ENCODE assay signal across 13 cellular contexts in genomic region chr3:103794656-103795055, GRCh38.
DNase-seq lines count a peak whose midpoint lies in the region; ATAC-seq, FAIRE-seq and TF ChIP-seq lines count a peak whose summit lies in the region.
"Had no signal": no experiment of that assay in that cellular context is flagged by ENCODE, and none has a peak within 500 bp of the region (broad histone marks: within the 10 kb centered on the region; RNA-seq: fewer than 3 reads in every experiment).

No MANE protein-coding gene starts in this region.

- no peak overlapping the region for H3K4me3 Mint-ChIP-seq in T-helper 17 cell
- no peak overlapping the region for H3K4me3 Mint-ChIP-seq in CD8-positive, alpha-beta memory T cell
- H3K4me3 Mint-ChIP-seq: activated naive CD8-positive, alpha-beta T cell treated with anti-CD3 and anti-CD28 coated beads, Interleukin-2, amount 10 ng/mL, durations not matched to agents 7 days and 5 days; stimulated activated effector memory CD8-positive, alpha-beta T cell treated with anti-CD3 and anti-CD28 coated beads, Interleukin-12 subunit alpha, Interleukin-12 subunit beta, amount 100 ng/mL, for 72 hours had no signal

- no peak for TF ChIP-seq RAD21 in GM12878 (IDR thresholded peaks at IDR 0.05; ENCODE audit: insufficient read depth, low read depth, low read length)

- H4K20me1 ChIP-seq in Loucy (ENCODE audit: insufficient read depth, low read length, poor library complexity, severe bottlenecking) (no peaks in the 10 kb centered on the region), GM12878 (ENCODE audit: control insufficient read depth, insufficient read depth) (no peaks in the 10 kb centered on the region)

- H3K4me1 Mint-ChIP-seq in T-helper 17 cell: no peaks in the 10 kb centered on the region
- H3K4me1 Mint-ChIP-seq in CD8-positive, alpha-beta memory T cell: no peaks in the 10 kb centered on the region
- H3K4me1 Mint-ChIP-seq: activated naive CD8-positive, alpha-beta T cell treated with anti-CD3 and anti-CD28 coated beads, Interleukin-2, amount 10 ng/mL, durations not matched to agents 7 days and 5 days; stimulated activated effector memory CD8-positive, alpha-beta T cell treated with anti-CD3 and anti-CD28 coated beads, Interleukin-12 subunit alpha, Interleukin-12 subunit beta, amount 100 ng/mL, for 72 hours had no signal

- H3K9me2 ChIP-seq in Loucy (replicated peaks; ENCODE audit: low read depth, low read length): no peaks in the 10 kb centered on the region

- intact Hi-C loops in GM12878 (cut with micrococcal nuclease; ENCODE audit: unreplicated experiment): no loop called here

- CTCF ChIA-PET in GM12878 (lab: Yijun Ruan, JAX): interaction anchor here (1.0 kb wide), 1 partner anchor 53 kb away, joined by 3 read pairs; no protein-coding TSS in a partner anchor
- CTCF ChIA-PET in CD8-positive, alpha-beta memory T cell (lab: Charles Lee): no interaction called here

- H3K9ac ChIP-seq in Loucy (ENCODE audit: low read depth, low read length, poor library complexity, severe bottlenecking) (no peak overlapping the region), GM12878 (ENCODE audit: control insufficient read depth, insufficient read depth, low read length) (no peak overlapping the region)

- no peak overlapping the region for H3K4me2 ChIP-seq in Loucy (ENCODE audit: low read depth, low read length, poor library complexity, severe bottlenecking)
- no peak overlapping the region for H3K4me2 ChIP-seq in GM12878 (ENCODE audit: control insufficient read depth, insufficient read depth)

- H3F3A ChIP-seq in Loucy (ENCODE audit: low read depth): no peaks in the 10 kb centered on the region

- no peaks in the 10 kb centered on the region for H3K9me3 ChIP-seq in Loucy (ENCODE audit: insufficient read depth, low read depth, low read length)
- H3K9me3 ChIP-seq in GM12878 (replicated peaks; ENCODE audit: control insufficient read depth, insufficient read depth, low read length): no peaks in the 10 kb centered on the region
- H3K9me3 ChIP-seq in T-helper 17 cell (ENCODE audit: control insufficient read depth, low read length, poor library complexity, severe bottlenecking): no peaks in the 10 kb centered on the region
- no peaks in the 10 kb centered on the region for H3K9me3 ChIP-seq in CD8-positive, alpha-beta memory T cell (ENCODE audit: low read length)

- H3K27me3 ChIP-seq in Loucy (ENCODE audit: insufficient read depth, low read length, poor library complexity, severe bottlenecking) (no peaks in the 10 kb centered on the region), GM12878 (replicated peaks in 1 of 2; ENCODE audit: control insufficient read depth in 2 of 2, insufficient read depth in 2 of 2, low read length in 1 of 2) (no peaks in the 10 kb centered on the region)
- H3K27me3 ChIP-seq in CD8-positive, alpha-beta memory T cell (ENCODE audit: insufficient read depth, low read length, poor library complexity, severe bottlenecking): no peaks in the 10 kb centered on the region

- H3K4me3 ChIP-seq in Loucy (ENCODE audit: low read length, poor library complexity, severe bottlenecking) (no peak overlapping the region), GM12878 (no peak overlapping the region)
- H3K4me3 ChIP-seq in CD8-positive, alpha-beta memory T cell (ENCODE audit: low read length): no peak overlapping the region

- H3K4me1 ChIP-seq in Loucy (ENCODE audit: insufficient read depth, low read length, poor library complexity, severe bottlenecking) (no peaks in the 10 kb centered on the region), GM12878 (ENCODE audit: control insufficient read depth, insufficient read depth, low read length) (no peaks in the 10 kb centered on the region)
- no peaks in the 10 kb centered on the region for H3K4me1 ChIP-seq in CD8-positive, alpha-beta memory T cell (ENCODE audit: insufficient read depth, low read length)

- peak; percentile 43 for TF ChIP-seq CTCF in Loucy (conservative IDR thresholded peaks at IDR 0.05; ENCODE audit: low read length)
- peak; percentile 18 to 29 (median 25); a peak in 2 of 6 replicates for TF ChIP-seq CTCF in GM12878 (IDR thresholded peaks at IDR 0.05 in 2 of 3, conservative IDR thresholded peaks at IDR 0.05 in 1 of 3; ENCODE audit: control insufficient read depth in 2 of 3, extremely low read depth in 1 of 3, insufficient read depth in 1 of 3, low read depth in 3 of 3, low read length in 3 of 3)

- no peaks in the 10 kb centered on the region for H3K36me3 Mint-ChIP-seq in T-helper 17 cell (ENCODE audit: low read depth)
- H3K36me3 Mint-ChIP-seq in CD8-positive, alpha-beta memory T cell: no peaks in the 10 kb centered on the region
- H3K36me3 Mint-ChIP-seq: activated naive CD8-positive, alpha-beta T cell treated with anti-CD3 and anti-CD28 coated beads, Interleukin-2, amount 10 ng/mL, durations not matched to agents 7 days and 5 days; stimulated activated effector memory CD8-positive, alpha-beta T cell treated with anti-CD3 and anti-CD28 coated beads, Interleukin-12 subunit alpha, Interleukin-12 subunit beta, amount 100 ng/mL, for 72 hours had no signal

- DNase-seq in NCI-H748 (lab: John Stamatoyannopoulos, UW; ENCODE audit: unreplicated experiment) (peak; percentile 43), NCI-H748 treated with DMSO at 0.1 percent for 48 hours (lab: John Stamatoyannopoulos, UW) (no peak), GM12878 (ENCODE audit: low read depth, low spot score) (no peak), renal cortical epithelial cell (ENCODE audit: low read depth) (peak; percentile 12), T-helper 17 cell (no peak), NCI-H510A treated with DMSO at 0.1 percent for 48 hours (lab: John Stamatoyannopoulos, UW) (no peak)
- DNase-seq in CD8-positive, alpha-beta memory T cell: no peak
- DNase-seq: activated naive CD8-positive, alpha-beta T cell treated with anti-CD3 and anti-CD28 coated beads, Interleukin-2, amount 10 ng/mL, durations not matched to agents 7 days and 5 days; effector CD4-positive, alpha-beta T cell; NCI-H1105; RPMI8226 had no signal

- POLR2A ChIA-PET in GM12878 (lab: Charles Lee): no interaction called here
- POLR2A ChIA-PET in CD8-positive, alpha-beta memory T cell (lab: Charles Lee): no interaction called here

- H2AFZ ChIP-seq in Loucy (ENCODE audit: low read length) (no peak overlapping the region), GM12878 (ENCODE audit: control insufficient read depth, low read depth, low read length) (no peak overlapping the region)

- FAIRE-seq in GM12878 (lab: Jason Lieb, UNC): no peak

- RAD21 ChIA-PET in GM12878 (lab: Charles Lee; ENCODE audit: unreplicated experiment): no interaction called here

- H3K9me3 Mint-ChIP-seq in CD8-positive, alpha-beta memory T cell: peaks cover 0 to 12% (median 2%) of the 10 kb centered on the region in 5 donors
- H3K9me3 Mint-ChIP-seq: activated naive CD8-positive, alpha-beta T cell treated with anti-CD3 and anti-CD28 coated beads, Interleukin-2, amount 10 ng/mL, durations not matched to agents 7 days and 5 days had no signal

- H3K27me3 Mint-ChIP-seq in T-helper 17 cell: no peaks in the 10 kb centered on the region
- no peaks in the 10 kb centered on the region for H3K27me3 Mint-ChIP-seq in CD8-positive, alpha-beta memory T cell
- H3K27me3 Mint-ChIP-seq: activated naive CD8-positive, alpha-beta T cell treated with anti-CD3 and anti-CD28 coated beads, Interleukin-2, amount 10 ng/mL, durations not matched to agents 7 days and 5 days had no signal

- SMC1A ChIA-PET in GM12878 (lab: Charles Lee; ENCODE audit: uncharacterized antibody, unreplicated experiment): no interaction called here

- 0% methylated on average over 3 of the region's 3 CpGs for WGBS in GM12878 (ENCODE audit: insufficient coverage, insufficient replicate concordance, low lambda C conversion rate, missing lambda C conversion rate)

- no peak for TF ChIP-seq POLR2A in GM12878 (IDR thresholded peaks at IDR 0.05; ENCODE audit: low read depth, low read length)

- no TSS peak for BruUV-seq in GM12878 (replicated peaks; lab: Mats Ljungman, UMichigan)

- H3K79me2 ChIP-seq in Loucy (ENCODE audit: insufficient read depth, low read length) (no peaks in the 10 kb centered on the region), GM12878 (ENCODE audit: control insufficient read depth, insufficient read depth, low read length) (no peaks in the 10 kb centered on the region)

- H3K36me3 ChIP-seq in Loucy (ENCODE audit: insufficient read depth, low read length) (no peaks in the 10 kb centered on the region), GM12878 (ENCODE audit: control insufficient read depth in 2 of 2, insufficient read depth in 2 of 2, low read length in 1 of 2) (no peaks in the 10 kb centered on the region)
- H3K36me3 ChIP-seq in CD8-positive, alpha-beta memory T cell (ENCODE audit: insufficient read depth, low read length): no peaks in the 10 kb centered on the region

- in situ Hi-C loops in GM12878 (cut with MboI): no loop called here

- peak; percentile 56; the same call in 2 of the 3 replicates for ATAC-seq in GM12878
- no peak for ATAC-seq in T-helper 17 cell
- ATAC-seq: stimulated activated effector memory CD8-positive, alpha-beta T cell treated with anti-CD3 and anti-CD28 coated beads, Interleukin-12 subunit alpha, Interleukin-12 subunit beta, amount 100 ng/mL, for 72 hours had no signal

- H3K27ac Mint-ChIP-seq in T-helper 17 cell: no peak overlapping the region
- H3K27ac Mint-ChIP-seq in CD8-positive, alpha-beta memory T cell: no peak overlapping the region
- H3K27ac Mint-ChIP-seq: activated naive CD8-positive, alpha-beta T cell treated with anti-CD3 and anti-CD28 coated beads, Interleukin-2, amount 10 ng/mL, durations not matched to agents 7 days and 5 days; stimulated activated effector memory CD8-positive, alpha-beta T cell treated with anti-CD3 and anti-CD28 coated beads, Interleukin-12 subunit alpha, Interleukin-12 subunit beta, amount 100 ng/mL, for 72 hours had no signal

- no peak overlapping the region for H3K27ac ChIP-seq in GM12878 (ENCODE audit: control insufficient read depth, insufficient read depth)
- H3K27ac ChIP-seq in CD8-positive, alpha-beta memory T cell (ENCODE audit: low read depth, low read length): no peak overlapping the region

- TF ChIP-seq EP300 in GM12878 (IDR thresholded peaks at IDR 0.05; ENCODE audit: borderline replicate concordance in 1 of 2, control insufficient read depth in 1 of 2, low read depth in 2 of 2, low read length in 2 of 2): no peak

TF ChIP-seq in GM12878, 131 proteins besides CTCF, POLR2A, EP300 and RAD21 (continues in another document):
- TF ChIP-seq BHLHE40 (IDR thresholded peaks at IDR 0.05; ENCODE audit: borderline replicate concordance in 1 of 2, low read depth in 2 of 2, low read length in 1 of 2) (no peak), RCOR1 (conservative IDR thresholded peaks at IDR 0.05; ENCODE audit: low read depth, low read length) (no peak)

Comparison
In these comparisons a context has a peak if more than half of its experiments do, and no peak if none do; other contexts are left out.
1. DNase-seq: peak in NCI-H748 (single experiment) and renal cortical epithelial cell (single experiment); none in NCI-H748 treated with DMSO at 0.1 percent for 48 hours (single experiment), GM12878 (single experiment), T-helper 17 cell (0 of 3), CD8-positive, alpha-beta memory T cell (0 of 5) and NCI-H510A treated with DMSO at 0.1 percent for 48 hours (single experiment).